ENCODE assay signal across 8 cellular contexts in genomic region chr14:104723651-104724406, GRCh38.
A peak's percentile ranks its signal among the peaks of the same experiment; 100 is the strongest.
DNase-seq lines count a peak whose midpoint lies in the region; ATAC-seq and TF ChIP-seq lines count a peak whose summit lies in the region.

TSS of gene ADSS1 (plus strand) at chr14:104724229. CDS start at chr14:104724271, 42 bp downstream.

- H3K27ac Mint-ChIP-seq in stimulated activated memory B cell treated with anti-CD40 and anti-IgM and Interleukin-4, amounts not matched to agents 10 μg/mL and 1 μg/mL and 100 μg/mL, for 72 hours, result no peak within 1 kb of the TSS

- DNase-seq in DMS114 treated with DMSO at 0.1 percent for 48 hours (lab: John Stamatoyannopoulos, UW; ENCODE audit: unreplicated experiment) (peak; percentile 3), NCI-H2171 (lab: John Stamatoyannopoulos, UW) (peak; percentile 39), erythroblast (lab: John Stamatoyannopoulos, UW) (peak; percentile 67 to 81), NCI-H2081 (lab: John Stamatoyannopoulos, UW) (no peak)
- peak; percentile 59 for DNase-seq in activated CD8-positive, alpha-beta memory T cell treated with anti-CD3 and anti-CD28 coated beads, Interleukin-2, amount 50 U/mL, for 4 hours

- ATAC-seq in GM21786 (IDR thresholded peaks at IDR 0.05; ENCODE audit: unreplicated experiment), result peak; percentile 57
- ATAC-seq in stimulated activated memory B cell treated with anti-CD40 and anti-IgM and Interleukin-4, amounts not matched to agents 10 μg/mL and 1 μg/mL and 100 μg/mL, for 72 hours, result peak; percentile 81

- peaks cover 7% of the 10 kb centered on the region for H3K4me1 Mint-ChIP-seq in stimulated activated memory B cell treated with anti-CD40 and anti-IgM and Interleukin-4, amounts not matched to agents 10 μg/mL and 1 μg/mL and 100 μg/mL, for 72 hours

- H3K4me1 ChIP-seq in muscle layer of duodenum (ENCODE audit: control insufficient read depth in 1 of 2, insufficient read depth in 2 of 2, low read length in 2 of 2), result peaks cover 0 to 34% of the 10 kb centered on the region in 2 donors

- H3K36me3 Mint-ChIP-seq in stimulated activated memory B cell treated with anti-CD40 and anti-IgM and Interleukin-4, amounts not matched to agents 10 μg/mL and 1 μg/mL and 100 μg/mL, for 72 hours, result no peaks in the 10 kb centered on the region

- H3K9me3 Mint-ChIP-seq in stimulated activated memory B cell treated with anti-CD40 and anti-IgM and Interleukin-4, amounts not matched to agents 10 μg/mL and 1 μg/mL and 100 μg/mL, for 72 hours, result no peaks in the 10 kb centered on the region

- H3K27me3 ChIP-seq in muscle layer of duodenum (ENCODE audit: low read depth, low read length), result no peaks in the 10 kb centered on the region

- peaks cover 32% of the 10 kb centered on the region for H3K27me3 Mint-ChIP-seq in stimulated activated memory B cell treated with anti-CD40 and anti-IgM and Interleukin-4, amounts not matched to agents 10 μg/mL and 1 μg/mL and 100 μg/mL, for 72 hours

- TF ChIP-seq POLR2A in erythroblast (IDR thresholded peaks at IDR 0.05; ENCODE audit: low read length), result no peak

- H3K4me3 ChIP-seq in muscle layer of duodenum (ENCODE audit: low read depth in 1 of 2, low read length in 2 of 2), result peak within 1 kb of the TSS; percentile 60 to 79

- H3K27ac ChIP-seq in muscle layer of duodenum (ENCODE audit: low read length), result no peak within 1 kb of the TSS

- H3K36me3 ChIP-seq in muscle layer of duodenum (ENCODE audit: control insufficient read depth in 1 of 2, insufficient read depth in 2 of 2, low read length in 2 of 2), result peaks cover 0 to 9% of the 10 kb centered on the region in 2 donors

- H3K4me3 Mint-ChIP-seq in stimulated activated memory B cell treated with anti-CD40 and anti-IgM and Interleukin-4, amounts not matched to agents 10 μg/mL and 1 μg/mL and 100 μg/mL, for 72 hours, result peak within 1 kb of the TSS; percentile 68

- H3K9me3 ChIP-seq in muscle layer of duodenum (ENCODE audit: control insufficient read depth in 1 of 2, low read length in 2 of 2), result no peaks in the 10 kb centered on the region

Comparison
In these comparisons a context has a peak if more than half of its experiments do, and no peak if none do; other contexts are left out.
1. DNase-seq: peak in DMS114 treated with DMSO at 0.1 percent for 48 hours (single experiment), NCI-H2171 (single experiment), activated CD8-positive, alpha-beta memory T cell treated with anti-CD3 and anti-CD28 coated beads, Interleukin-2, amount 50 U/mL, for 4 hours (single experiment) and erythroblast (2 of 2); none in NCI-H2081 (0 of 2).